1 cellular context compared by ENCODE assay signal in genomic region chr12:52036587-52037171, GRCh38.
TF ChIP-seq lines count a peak whose summit lies in the region.

No MANE protein-coding gene starts in this region.

TF ChIP-seq in HepG2, 621 proteins besides CTCF, POLR2A, EP300 and RAD21 (continued from another document and continues in another):
- TF ChIP-seq NFAT5 (CRISPR knock-in tag; IDR thresholded peaks at IDR 0.05) (no peak), KDM6A (CRISPR knock-in tag; IDR thresholded peaks at IDR 0.05; ENCODE audit: low read depth) (no peak), MEF2D (CRISPR knock-in tag; IDR thresholded peaks at IDR 0.05) (peak; percentile 100), SAP130 (CRISPR knock-in tag; IDR thresholded peaks at IDR 0.05; ENCODE audit: low read depth) (peak; percentile 53), ZBTB3 (CRISPR knock-in tag; IDR thresholded peaks at IDR 0.05; ENCODE audit: borderline replicate concordance, low read depth) (no peak), NCOA1 (CRISPR knock-in tag; IDR thresholded peaks at IDR 0.05) (no peak), STAT5B (CRISPR knock-in tag; IDR thresholded peaks at IDR 0.05) (no peak), GPN1 (CRISPR knock-in tag; IDR thresholded peaks at IDR 0.05; ENCODE audit: borderline replicate concordance) (no peak), ZBTB7A (CRISPR knock-in tag; IDR thresholded peaks at IDR 0.05) (0 out of 2 replicates have a peak, but pooled peaks have one; percentile 39), ZNF816 (CRISPR knock-in tag; IDR thresholded peaks at IDR 0.05; ENCODE audit: borderline replicate concordance) (0 out of 2 replicates have a peak, but pooled peaks have one; percentile 56), NFIC (IDR thresholded peaks at IDR 0.05; ENCODE audit: low read length) (no peak), DMTF1 (CRISPR knock-in tag; IDR thresholded peaks at IDR 0.05) (no peak), ZNF496 (CRISPR knock-in tag; IDR thresholded peaks at IDR 0.05; ENCODE audit: insufficient replicate concordance) (no peak), KLF13 (CRISPR knock-in tag; IDR thresholded peaks at IDR 0.05) (no peak), AKNA (CRISPR knock-in tag; IDR thresholded peaks at IDR 0.05; ENCODE audit: borderline replicate concordance) (no peak), ZFP36L1 (CRISPR knock-in tag; IDR thresholded peaks at IDR 0.05) (no peak; the same call in 1 of the 2 replicates), ZNF589 (CRISPR knock-in tag; conservative IDR thresholded peaks at IDR 0.05) (no peak), FOXA1 (IDR thresholded peaks at IDR 0.05) (no peak), FOXA1 (CRISPR knock-in tag; IDR thresholded peaks at IDR 0.05) (no peak), ZNF224 (CRISPR knock-in tag; IDR thresholded peaks at IDR 0.05) (0 out of 2 replicates have a peak, but pooled peaks have one; percentile 40), REL (CRISPR knock-in tag; conservative IDR thresholded peaks at IDR 0.05) (no peak), ZNF644 (CRISPR knock-in tag; IDR thresholded peaks at IDR 0.05; ENCODE audit: low read depth) (no peak), ZNF710 (CRISPR knock-in tag; IDR thresholded peaks at IDR 0.05; ENCODE audit: borderline replicate concordance) (no peak), PHF20 (CRISPR knock-in tag; IDR thresholded peaks at IDR 0.05) (no peak), ZNF703 (CRISPR knock-in tag; IDR thresholded peaks at IDR 0.05; ENCODE audit: borderline replicate concordance) (no peak), HDAC2 (CRISPR knock-in tag; IDR thresholded peaks at IDR 0.05) (no peak), NR2C2 (CRISPR knock-in tag; IDR thresholded peaks at IDR 0.05; ENCODE audit: borderline replicate concordance) (no peak), ZFP41 (CRISPR knock-in tag; IDR thresholded peaks at IDR 0.05; ENCODE audit: borderline replicate concordance) (no peak), FIP1L1 (IDR thresholded peaks at IDR 0.05; ENCODE audit: borderline replicate concordance, insufficient read depth, low read depth, low read length) (no peak), ZNF230 (CRISPR knock-in tag; IDR thresholded peaks at IDR 0.05) (no peak), ZNF296 (CRISPR knock-in tag; conservative IDR thresholded peaks at IDR 0.05) (no peak), ZBTB42 (CRISPR knock-in tag; IDR thresholded peaks at IDR 0.05) (no peak), MXD3 (CRISPR knock-in tag; IDR thresholded peaks at IDR 0.05) (no peak), ARNTL (CRISPR knock-in tag; IDR thresholded peaks at IDR 0.05) (no peak), ZSCAN22 (CRISPR knock-in tag; IDR thresholded peaks at IDR 0.05) (no peak), PHB2 (IDR thresholded peaks at IDR 0.05; ENCODE audit: partially characterized antibody) (no peak), GMEB1 (CRISPR knock-in tag; IDR thresholded peaks at IDR 0.05; ENCODE audit: borderline replicate concordance) (peak; percentile 63; the same call in 1 of the 2 replicates), ZBTB10 (CRISPR knock-in tag; IDR thresholded peaks at IDR 0.05; ENCODE audit: borderline replicate concordance) (no peak), ZMAT3 (CRISPR knock-in tag; conservative IDR thresholded peaks at IDR 0.05) (no peak), LCORL (IDR thresholded peaks at IDR 0.05) (no peak), LCORL (CRISPR knock-in tag; IDR thresholded peaks at IDR 0.05) (no peak; the same call in 1 of the 2 replicates), ZNF253 (CRISPR knock-in tag; IDR thresholded peaks at IDR 0.05; ENCODE audit: borderline replicate concordance) (no peak), SMC3 (IDR thresholded peaks at IDR 0.05; ENCODE audit: low read length) (no peak), ZNF367 (CRISPR knock-in tag; IDR thresholded peaks at IDR 0.05; ENCODE audit: borderline replicate concordance) (no peak), ATF7-NPFF (CRISPR knock-in tag; IDR thresholded peaks at IDR 0.05; ENCODE audit: low read depth) (peak; percentile 40; the same call in 1 of the 2 replicates), FLYWCH1 (CRISPR knock-in tag; IDR thresholded peaks at IDR 0.05) (no peak)
